9 cellular contexts compared by ENCODE assay signal in genomic region chr11:8247312-8247711, GRCh38. TPM values are rescaled to one million over a fixed set of nuclear protein-coding genes. Genes with fewer than 3 reads are reported as not detected.
DNase-seq lines count a peak whose midpoint lies in the region; ATAC-seq, FAIRE-seq and TF ChIP-seq lines count a peak whose summit lies in the region.
"Had no signal": no experiment of that assay in that cellular context is flagged by ENCODE, and none has a peak within 500 bp of the region (broad histone marks: within the 10 kb centered on the region; RNA-seq: fewer than 3 reads in every experiment).

No MANE protein-coding gene starts in this region.

- no peaks in the 10 kb centered on the region for H4K20me1 ChIP-seq in DND-41 (ENCODE audit: insufficient read depth, low read length)
- no peaks in the 10 kb centered on the region for H4K20me1 ChIP-seq in PC-9 (ENCODE audit: insufficient read depth)

- intact Hi-C loops in PC-9 (cut with micrococcal nuclease; ENCODE audit: unreplicated experiment) (no loop called here), esophagus muscularis mucosa (cut with DNase I) (no loop called here)

- H3K9me3 ChIP-seq in DND-41 (ENCODE audit: insufficient read depth, low read length, severe bottlenecking) (no peaks in the 10 kb centered on the region), PC-9 (ENCODE audit: insufficient read depth, low read depth) (no peaks in the 10 kb centered on the region), esophagus muscularis mucosa (no peaks in the 10 kb centered on the region)
- H3K9me3 ChIP-seq: suprapubic skin had no signal

- CTCF ChIA-PET in PC-9 (lab: Charles Lee): interaction anchor here (0.6 to 1.0 kb wide), 2 partner anchors 18 to 390 kb away, joined by 3 to 5 read pairs; no protein-coding TSS in a partner anchor

- no TSS peak for BruUV-seq in PC-9 (replicated peaks; lab: Mats Ljungman, UMichigan)

- H3K27me3 ChIP-seq in DND-41 (ENCODE audit: insufficient read depth, low read length, poor library complexity) (peaks cover 6% of the 10 kb centered on the region), PC-9 (ENCODE audit: insufficient read depth, low read depth) (no peaks in the 10 kb centered on the region), esophagus muscularis mucosa (peaks cover 0 to 10% (median 0%) of the 10 kb centered on the region in 4 donors)

- no peaks in the 10 kb centered on the region for H3K9me2 ChIP-seq in PC-9 (ENCODE audit: insufficient read depth)

- H3K79me2 ChIP-seq in DND-41 (ENCODE audit: insufficient read depth, low read length): no peaks in the 10 kb centered on the region
- H3K79me2 ChIP-seq in PC-9 (ENCODE audit: low read depth): no peaks in the 10 kb centered on the region

- WGBS in esophagus muscularis mucosa: 87% methylated on average over 5 of the region's 6 CpGs

- H3K4me2 ChIP-seq in DND-41 (ENCODE audit: insufficient read depth, low read length) (no peak overlapping the region), PC-9 (no peak overlapping the region)

- ATAC-seq in DND-41 (ENCODE audit: insufficient read depth, low read depth) (0 out of 3 replicates have a peak, but pooled peaks have one; percentile 24), GM21737 (IDR thresholded peaks at IDR 0.05; ENCODE audit: unreplicated experiment) (no peak), GM21529 (IDR thresholded peaks at IDR 0.05; ENCODE audit: unreplicated experiment) (no peak)

- FAIRE-seq in H54 (lab: Jason Lieb, UNC): no peak

- H3K4me1 ChIP-seq in DND-41 (ENCODE audit: insufficient read depth, low read length): no peaks in the 10 kb centered on the region
- peaks cover 4% of the 10 kb centered on the region; the same call in 1 of the 2 replicates for H3K4me1 ChIP-seq in PC-9 (replicated peaks; ENCODE audit: insufficient read depth)
- no peaks in the 10 kb centered on the region for H3K4me1 ChIP-seq in esophagus muscularis mucosa

- POLR2A ChIA-PET in PC-9 (lab: Charles Lee; ENCODE audit: unreplicated experiment): interaction anchor here (0.7 kb wide), 1 partner anchor 18 kb away, joined by 3 read pairs; no protein-coding TSS in a partner anchor

- H3K4me3 ChIP-seq in DND-41 (ENCODE audit: low read depth in 1 of 2, low read length in 2 of 2) (no peak overlapping the region), PC-9 (no peak overlapping the region), esophagus muscularis mucosa (no peak overlapping the region)
- H3K4me3 ChIP-seq: suprapubic skin had no signal

- no peak overlapping the region for H3K9ac ChIP-seq in DND-41 (ENCODE audit: low read depth, low read length)

- no peak for TF ChIP-seq EP300 in esophagus muscularis mucosa (IDR thresholded peaks at IDR 0.05)

- H2AFZ ChIP-seq in DND-41 (ENCODE audit: low read depth, low read length): no peak overlapping the region
- no peak overlapping the region for H2AFZ ChIP-seq in PC-9

- TF ChIP-seq POLR2A in esophagus muscularis mucosa (IDR thresholded peaks at IDR 0.05; ENCODE audit: low read depth): no peak
- TF ChIP-seq POLR2A in H54 (IDR thresholded peaks at IDR 0.05; ENCODE audit: low read depth, low read length): no peak

- DNase-seq in DND-41 (peak; percentile 12), PC-9 (peak in 1 of 2 experiments; percentile 34), esophagus muscularis mucosa (ENCODE audit: extremely low spot score) (no peak), GM19240 (ENCODE audit: insufficient read length, low spot score) (no peak), H54 (ENCODE audit: insufficient read length, low spot score) (no peak)

- H3K27ac ChIP-seq in 22Rv1: no peak overlapping the region
- H3K27ac ChIP-seq in DND-41 (ENCODE audit: low read length): no peak overlapping the region
- no peak overlapping the region for H3K27ac ChIP-seq in PC-9
- H3K27ac ChIP-seq in esophagus muscularis mucosa (replicated peaks in 1 of 4): no peak overlapping the region
- H3K27ac ChIP-seq: suprapubic skin had no signal

- H3K36me3 ChIP-seq in DND-41 (ENCODE audit: insufficient read depth, low read length) (no peaks in the 10 kb centered on the region), PC-9 (ENCODE audit: low read depth) (no peaks in the 10 kb centered on the region), esophagus muscularis mucosa (no peaks in the 10 kb centered on the region)
- H3K36me3 ChIP-seq: suprapubic skin had no signal

- H3F3A ChIP-seq in PC-9 (ENCODE audit: insufficient read depth, low read depth): no peaks in the 10 kb centered on the region

- peak; percentile 84 for TF ChIP-seq CTCF in 22Rv1 (IDR thresholded peaks at IDR 0.05)
- TF ChIP-seq CTCF in DND-41 (IDR thresholded peaks at IDR 0.05; ENCODE audit: borderline replicate concordance, extremely low read depth, low read length, poor library complexity, severe bottlenecking): peak; percentile 46
- peak; percentile 75 for TF ChIP-seq CTCF in PC-9 (conservative IDR thresholded peaks at IDR 0.05)
- peak; percentile 28 to 44 (median 31) for TF ChIP-seq CTCF in esophagus muscularis mucosa (IDR thresholded peaks at IDR 0.05)

RNA-seq across cellular contexts. Expression of gene LMO1, which starts 16.4 kb away (rescaled TPM):
- total RNA-seq in PC-9 (2021): not detected in 2 replicates
- total RNA-seq in esophagus muscularis mucosa: under 1 TPM in 1 of 4 donors, not detected in 3; 0.50 TPM

Comparison
In these comparisons a context has a peak if more than half of its experiments do, and no peak if none do; other contexts are left out.
1. CTCF ChIP-seq: peak in every context shown above with its lines; median percentile 84 in 22Rv1; 75 in PC-9; 46 in DND-41; 31 in esophagus muscularis mucosa.